In genomic region chr2:101751875-101752619, GRCh38 we compare ENCODE assay signal across 8 cellular contexts. TPM values are rescaled to one million over a fixed set of nuclear protein-coding genes. Genes with fewer than 3 reads are reported as not detected.
A peak's percentile ranks its signal among the peaks of the same experiment; 100 is the strongest.
DNase-seq lines count a peak whose midpoint lies in the region; ATAC-seq and TF ChIP-seq lines count a peak whose summit lies in the region.

No MANE protein-coding gene starts in this region.

- no peak overlapping the region for H2BK120ac ChIP-seq in mesenchymal stem cell (ENCODE audit: low read depth, low read length)

- peaks cover 76% of the 10 kb centered on the region for H3K4me1 ChIP-seq in OCI-LY1 (ENCODE audit: insufficient read depth, low read length, severe bottlenecking)
- peaks cover 21% of the 10 kb centered on the region for H3K4me1 ChIP-seq in mesenchymal stem cell (ENCODE audit: control insufficient read depth, insufficient read depth, low read depth, low read length)
- H3K4me1 ChIP-seq in ovary (ENCODE audit: insufficient read depth), result peaks cover 23% of the 10 kb centered on the region
- H3K4me1 ChIP-seq in aorta (ENCODE audit: control insufficient read depth in 1 of 2, insufficient read depth in 2 of 2, low read length in 2 of 2), result peaks cover 10 to 23% of the 10 kb centered on the region in 2 donors

- no peaks in the 10 kb centered on the region for H3K9me3 ChIP-seq in OCI-LY1 (ENCODE audit: low read length)
- no peaks in the 10 kb centered on the region for H3K9me3 ChIP-seq in mesenchymal stem cell (ENCODE audit: control insufficient read depth, low read length)
- no peaks in the 10 kb centered on the region for H3K9me3 ChIP-seq in ovary
- H3K9me3 ChIP-seq in aorta (ENCODE audit: control insufficient read depth, low read length), result no peaks in the 10 kb centered on the region

- H2BK12ac ChIP-seq in mesenchymal stem cell (ENCODE audit: low read length in 2 of 2), result no peak overlapping the region

- no peak overlapping the region for H3K23ac ChIP-seq in mesenchymal stem cell (ENCODE audit: low read length in 2 of 2)

- WGBS in mesenchymal stem cell, result 44% methylated on average over 2 of the region's 3 CpGs
- WGBS in ovary, 3 donors, result 26 to 29% (median 29%) methylated on average over 3 of the region's 3 CpGs
- WGBS in aorta, 2 donors, result 7 to 9% methylated on average over 3 of the region's 3 CpGs

- no peak for TF ChIP-seq POLR2A in ovary (IDR thresholded peaks at IDR 0.05)

- peak; percentile 50 for DNase-seq in GM13976 (ENCODE audit: low spot score)
- no peak for DNase-seq in mesenchymal stem cell
- DNase-seq in anterior cingulate cortex (lab: John Stamatoyannopoulos, UW), result no peak
- DNase-seq in NCI-H526 (lab: John Stamatoyannopoulos, UW), result no peak
- no peak for DNase-seq in ovary
- DNase-seq in aorta, result no peak

- H3K36me3 ChIP-seq in OCI-LY1 (ENCODE audit: insufficient read depth, low read length), result no peaks in the 10 kb centered on the region
- peaks cover 0 to 43% of the 10 kb centered on the region in 2 experiments for H3K36me3 ChIP-seq in mesenchymal stem cell (ENCODE audit: control insufficient read depth in 1 of 2, insufficient read depth in 2 of 2, low read depth in 1 of 2, low read length in 2 of 2)
- H3K36me3 ChIP-seq in ovary, result no peaks in the 10 kb centered on the region
- no peaks in the 10 kb centered on the region for H3K36me3 ChIP-seq in aorta (ENCODE audit: control insufficient read depth in 1 of 2, insufficient read depth in 2 of 2, low read length in 1 of 2)

- peak overlapping the region; percentile 72 for H2AK5ac ChIP-seq in mesenchymal stem cell (ENCODE audit: low read length, severe bottlenecking)

- TF ChIP-seq CTCF in GM13976 (IDR thresholded peaks at IDR 0.05; ENCODE audit: borderline replicate concordance, control extremely low read depth, extremely low read depth, insufficient read depth, missing control alignments) (no peak), OCI-LY1 (IDR thresholded peaks at IDR 0.05; ENCODE audit: low read length) (no peak), ovary (IDR thresholded peaks at IDR 0.05) (no peak)

- no peaks in the 10 kb centered on the region for H3K9me2 ChIP-seq in OCI-LY1 (ENCODE audit: low read depth, low read length)

- no peak overlapping the region for H3K4me3 ChIP-seq in OCI-LY1 (ENCODE audit: low read depth, low read length, poor library complexity, severe bottlenecking)
- peak overlapping the region in 1 of 2 experiments; percentile 2 for H3K4me3 ChIP-seq in mesenchymal stem cell (ENCODE audit: insufficient read depth in 1 of 2, low read depth in 1 of 2, low read length in 2 of 2)
- no peak overlapping the region for H3K4me3 ChIP-seq in ovary
- H3K4me3 ChIP-seq in aorta (ENCODE audit: low read length in 2 of 2), result no peak overlapping the region

- no peak overlapping the region for H3K4ac ChIP-seq in mesenchymal stem cell (ENCODE audit: low read depth in 1 of 2, low read length in 2 of 2)

- H3K27ac ChIP-seq in OCI-LY1 (ENCODE audit: low read depth, low read length, poor library complexity, severe bottlenecking) (peak overlapping the region; percentile 62), mesenchymal stem cell (ENCODE audit: low read length, poor library complexity, severe bottlenecking) (no peak overlapping the region), ovary (no peak overlapping the region), aorta (ENCODE audit: low read depth in 1 of 2, low read length in 2 of 2) (peak overlapping the region in 1 of 2 donors; percentile 57)

- in situ Hi-C loops in GM13976 (cut with MboI; ENCODE audit: low sequenced_read_pairs, unreplicated experiment), result no loop called here

- H4K91ac ChIP-seq in mesenchymal stem cell (ENCODE audit: low read length), result no peak overlapping the region

- H3K4me2 ChIP-seq in OCI-LY1 (ENCODE audit: low read length) (peak overlapping the region; percentile 24; the same call in 1 of the 2 replicates), mesenchymal stem cell (ENCODE audit: low read length, poor library complexity, severe bottlenecking) (no peak overlapping the region)

- no peak overlapping the region for H2BK5ac ChIP-seq in mesenchymal stem cell (ENCODE audit: low read depth, low read length, poor library complexity, severe bottlenecking)

- intact Hi-C loops in ovary (cut with DNase I) (no loop called here), aorta (cut with DNase I) (no loop called here)

- H3K18ac ChIP-seq in mesenchymal stem cell (ENCODE audit: low read depth in 1 of 2, low read length in 2 of 2), result peak overlapping the region in 1 of 2 experiments; percentile 43

- H2AFZ ChIP-seq in OCI-LY1 (ENCODE audit: low read length), result no peak overlapping the region
- no peak overlapping the region for H2AFZ ChIP-seq in mesenchymal stem cell (ENCODE audit: low read depth, low read length)

- H2BK15ac ChIP-seq in mesenchymal stem cell (ENCODE audit: low read depth, poor library complexity, severe bottlenecking), result no peak overlapping the region

- no peak for TF ChIP-seq EP300 in ovary (IDR thresholded peaks at IDR 0.05)

- no peaks in the 10 kb centered on the region for H3K79me1 ChIP-seq in mesenchymal stem cell (replicated peaks; ENCODE audit: low read length, poor library complexity, severe bottlenecking)

- H3K27me3 ChIP-seq in OCI-LY1 (ENCODE audit: insufficient read depth, low read length) (no peaks in the 10 kb centered on the region), mesenchymal stem cell (ENCODE audit: control insufficient read depth in 1 of 2, insufficient read depth in 1 of 2, low read length in 2 of 2) (no peaks in the 10 kb centered on the region), ovary (no peaks in the 10 kb centered on the region), aorta (ENCODE audit: control insufficient read depth in 1 of 2, insufficient read depth in 2 of 2, low read length in 1 of 2) (no peaks in the 10 kb centered on the region)

- H3F3A ChIP-seq in OCI-LY1 (ENCODE audit: insufficient read depth, low read length), result no peaks in the 10 kb centered on the region

- H3K9ac ChIP-seq in OCI-LY1 (ENCODE audit: low read length) (no peak overlapping the region; the same call in 1 of the 2 replicates), mesenchymal stem cell (ENCODE audit: low read length) (no peak overlapping the region)

- H3K14ac ChIP-seq in mesenchymal stem cell (ENCODE audit: low read length in 2 of 2), result no peak overlapping the region

- H4K8ac ChIP-seq in mesenchymal stem cell (ENCODE audit: low read length), result peak overlapping the region; percentile 41

- peak; percentile 72 for ATAC-seq in HG02571 (IDR thresholded peaks at IDR 0.05; ENCODE audit: unreplicated experiment)
- ATAC-seq in aorta (ENCODE audit: low FRiP score), result no peak

- peaks cover 58% of the 10 kb centered on the region for H3K79me2 ChIP-seq in OCI-LY1 (ENCODE audit: insufficient read depth, low read length)

- H4K20me1 ChIP-seq in OCI-LY1 (ENCODE audit: insufficient read depth, low read length), result no peaks in the 10 kb centered on the region

RNA-seq across cellular contexts. Expression of gene MAP4K4, which starts 54.5 kb away (rescaled TPM):
- 135 TPM for polyA plus RNA-seq in mesenchymal stem cell (2013, experiment 1 of 2)
- 130 TPM for polyA plus RNA-seq in mesenchymal stem cell (2013, experiment 2 of 2)
- total RNA-seq in ovary (10 to 100 TPM; 38.4 to 60.9 (median 49.7) TPM), aorta (100 to 1,000 TPM in 1 of 2 donors, 10 to 100 TPM in 1; 85.4 to 112 TPM)
- polyA plus RNA-seq in ovary (10 to 100 TPM; 23.9 to 55.5 TPM), aorta (10 to 100 TPM; 22.9 to 31.6 TPM)
